In the genomic region with DNA sequence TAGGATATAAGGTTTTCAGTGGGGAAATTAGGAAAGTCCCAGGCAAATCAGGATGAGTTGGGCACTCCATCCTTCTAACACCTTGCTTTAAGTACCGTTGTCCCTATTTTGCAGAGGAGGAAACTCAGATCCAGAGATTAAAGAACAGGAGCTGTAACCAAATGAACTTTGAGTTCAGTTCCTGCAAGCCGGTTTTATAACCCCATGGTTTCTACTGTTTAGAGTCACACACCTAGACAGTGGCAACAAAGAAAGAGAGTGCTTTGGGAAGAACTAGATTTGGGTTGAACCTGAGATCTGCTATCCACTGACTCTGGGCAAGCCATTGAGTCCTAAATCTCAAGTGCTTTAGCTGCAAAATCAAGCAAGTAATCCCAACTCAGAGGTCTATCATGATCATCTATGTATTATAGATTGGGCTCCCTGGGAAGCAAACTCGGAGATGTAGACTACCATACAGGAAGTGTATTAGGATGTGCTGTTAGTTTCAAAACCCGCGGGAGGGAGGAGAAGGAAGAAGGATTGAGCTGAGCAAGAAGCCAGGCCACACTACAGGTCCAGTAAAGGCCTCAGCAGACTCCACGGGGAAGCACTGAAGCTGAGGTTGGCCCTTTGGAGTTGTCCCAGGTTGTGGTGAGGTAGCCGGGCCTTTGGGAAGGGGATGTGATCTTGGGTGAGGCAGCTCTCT, we compare ENCODE assay signal across 31 cellular contexts. TPM values are rescaled to one million over a fixed set of nuclear protein-coding genes. Genes with fewer than 3 reads are reported as not detected.
"Had no signal": no experiment of that assay in that cellular context is flagged by ENCODE, and none has a peak within 500 bp of the region (broad histone marks: within the 10 kb centered on the region; RNA-seq: fewer than 3 reads in every experiment).

No MANE protein-coding gene starts in this region.

- H3K27ac Mint-ChIP-seq: activated CD4-positive, alpha-beta T cell treated with anti-CD3 and anti-CD28 coated beads for 36 hours; activated CD4-positive, alpha-beta T cell treated with anti-CD3 and anti-CD28 coated beads, Interleukin-2, amount 10 ng/mL, durations not matched to agents 7 days and 5 days; activated naive CD4-positive, alpha-beta T cell treated with anti-CD3 and anti-CD28 coated beads, Interleukin-2, amount 10 ng/mL, durations not matched to agents 7 days and 5 days; activated naive CD8-positive, alpha-beta T cell; activated naive CD8-positive, alpha-beta T cell treated with anti-CD3 and anti-CD28 coated beads, Interleukin-2, amount 50 U/mL, for 24 hours; activated T-helper 1 cell treated with anti-CD3 and anti-CD28 coated beads, Interleukin-12 subunit alpha, Interleukin-12 subunit beta, Interleukin-2, Interleukin-4 antibody, amounts not matched to agents 30 ng/mL and 10 ng/mL and 1 ng/mL, durations not matched to agents 14 hours and 24 hours and 36 hours; IgD-negative memory B cell; WTC11 had no signal

- H3K27me3 ChIP-seq: brain microvascular endothelial cell had no signal

- H3K4me1 Mint-ChIP-seq: activated naive CD4-positive, alpha-beta T cell treated with anti-CD3 and anti-CD28 coated beads, Interleukin-2, amount 10 ng/mL, durations not matched to agents 7 days and 5 days; activated naive CD8-positive, alpha-beta T cell treated with anti-CD3 and anti-CD28 coated beads, Interleukin-2, amount 50 U/mL, for 24 hours had no signal

- H3K27me3 Mint-ChIP-seq: activated CD4-positive, alpha-beta T cell treated with anti-CD3 and anti-CD28 coated beads for 36 hours; activated CD4-positive, alpha-beta T cell treated with anti-CD3 and anti-CD28 coated beads, Interleukin-2, amount 10 ng/mL, durations not matched to agents 7 days and 5 days; activated naive CD8-positive, alpha-beta T cell had no signal

- H3K9me3 Mint-ChIP-seq: activated CD4-positive, alpha-beta T cell treated with anti-CD3 and anti-CD28 coated beads, Interleukin-2, amount 10 ng/mL, durations not matched to agents 7 days and 5 days; activated naive CD4-positive, alpha-beta T cell treated with anti-CD3 and anti-CD28 coated beads, Interleukin-2, amount 10 ng/mL, durations not matched to agents 7 days and 5 days; activated naive CD8-positive, alpha-beta T cell treated with anti-CD3 and anti-CD28 coated beads, Interleukin-2, amount 50 U/mL, for 24 hours; activated T-cell treated with anti-CD3 and anti-CD28 coated beads, Interleukin-2, amount 50 U/mL, for 4 hours; activated T-helper 1 cell treated with anti-CD3 and anti-CD28 coated beads, Interleukin-12 subunit alpha, Interleukin-12 subunit beta, Interleukin-2, Interleukin-4 antibody, amounts not matched to agents 30 ng/mL and 10 ng/mL and 1 ng/mL, durations not matched to agents 14 hours and 24 hours and 36 hours; IgD-negative memory B cell had no signal

- H3K27ac ChIP-seq: brain microvascular endothelial cell, PC-9, SJCRH30, SK-N-MC had no signal

- DNase-seq: activated CD4-positive, alpha-beta T cell treated with anti-CD3 and anti-CD28 coated beads for 36 hours; activated CD4-positive, alpha-beta T cell treated with anti-CD3 and anti-CD28 coated beads, Interleukin-2, amount 10 ng/mL, durations not matched to agents 7 days and 5 days; activated CD4-positive, alpha-beta T cell treated with anti-CD3 and anti-CD28 coated beads, Interleukin-2, amount 50 U/mL, for 48 hours; activated CD8-positive, alpha-beta memory T cell treated with anti-CD3 and anti-CD28 coated beads, Interleukin-2, amount 50 U/mL, for 4 hours; activated gamma-delta T cell treated with Interleukin-2 at 50 U/mL for 16 hours; activated naive CD4-positive, alpha-beta T cell treated with anti-CD3 and anti-CD28 coated beads, Interleukin-2, amount 10 ng/mL, durations not matched to agents 7 days and 5 days; activated naive CD8-positive, alpha-beta T cell treated with anti-CD3 and anti-CD28 coated beads, Interleukin-2, amount 50 U/mL, for 24 hours; activated T-cell treated with anti-CD3 and anti-CD28 coated beads for 4 hours; activated T-cell treated with anti-CD3 and anti-CD28 coated beads, Interleukin-2, amount 50 U/mL, for 4 hours; anterior cingulate cortex; brain microvascular endothelial cell; Karpas-422; KBM-7; NCI-H1105; NCI-H1417 treated with DMSO at 0.1 percent for 48 hours; NCI-H1694; NCI-H1930; NCI-H2081 treated with DMSO at 0.1 percent for 48 hours; NCI-H345; NCI-H524 treated with DMSO at 0.1 percent for 48 hours; NK-92 treated with Interleukin-12 subunit alpha and Interleukin-12 subunit beta, amount 100 ng/mL, for 24 hours; PC-9; SHP77; SJCRH30; T1000 had no signal

- H3K36me3 Mint-ChIP-seq: activated naive CD4-positive, alpha-beta T cell treated with anti-CD3 and anti-CD28 coated beads, Interleukin-2, amount 10 ng/mL, durations not matched to agents 7 days and 5 days; activated naive CD8-positive, alpha-beta T cell; IgD-negative memory B cell; WTC11 had no signal

- H3K4me3 Mint-ChIP-seq: activated CD4-positive, alpha-beta T cell treated with anti-CD3 and anti-CD28 coated beads for 36 hours; activated CD4-positive, alpha-beta T cell treated with anti-CD3 and anti-CD28 coated beads, Interleukin-2, amount 10 ng/mL, durations not matched to agents 7 days and 5 days; activated naive CD4-positive, alpha-beta T cell treated with anti-CD3 and anti-CD28 coated beads, Interleukin-2, amount 10 ng/mL, durations not matched to agents 7 days and 5 days; activated naive CD8-positive, alpha-beta T cell; activated naive CD8-positive, alpha-beta T cell treated with anti-CD3 and anti-CD28 coated beads, Interleukin-2, amount 50 U/mL, for 24 hours; activated T-cell treated with anti-CD3 and anti-CD28 coated beads, Interleukin-2, amount 50 U/mL, for 4 hours; activated T-helper 1 cell treated with anti-CD3 and anti-CD28 coated beads, Interleukin-12 subunit alpha, Interleukin-12 subunit beta, Interleukin-2, Interleukin-4 antibody, amounts not matched to agents 30 ng/mL and 10 ng/mL and 1 ng/mL, durations not matched to agents 14 hours and 24 hours and 36 hours; IgD-negative memory B cell; WTC11 had no signal

- H3K4me3 ChIP-seq: PC-9, SJCRH30, SK-N-MC had no signal

- ATAC-seq: activated CD4-positive, alpha-beta T cell treated with anti-CD3 and anti-CD28 coated beads for 36 hours; activated CD4-positive, CD25-positive, alpha-beta regulatory T cell treated with anti-CD3 and anti-CD28 coated beads, Interleukin-2, amount 50 U/mL, for 24 hours; activated naive CD8-positive, alpha-beta T cell treated with anti-CD3 and anti-CD28 coated beads, Interleukin-2, amount 50 U/mL, for 24 hours; activated T-cell treated with anti-CD3 and anti-CD28 coated beads, Interleukin-2, amount 50 U/mL, for 4 hours; WTC11 had no signal

- H3K4me2 ChIP-seq: PC-9 had no signal

- H3K36me3 ChIP-seq: brain microvascular endothelial cell, SJCRH30 had no signal

- H3K4me1 ChIP-seq: SJCRH30 had no signal

RNA-seq across cellular contexts. Expression of a gene that starts 42.2 kb away (rescaled TPM):
- total RNA-seq: SJCRH30 had no signal
